Comparison of ENCODE assay signal across 11 cellular contexts in genomic region chr2:2524340-2524941, GRCh38.
"Had no signal": no experiment of that assay in that cellular context is flagged by ENCODE, and none has a peak within 500 bp of the region (broad histone marks: within the 10 kb centered on the region; RNA-seq: fewer than 3 reads in every experiment).

No MANE protein-coding gene starts in this region.

- H3K4me1 ChIP-seq: transverse colon had no signal

- ATAC-seq: gastroesophageal sphincter; stimulated activated memory B cell treated with anti-CD40 and anti-IgM and Interleukin-4, amounts not matched to agents 10 μg/mL and 1 μg/mL and 100 μg/mL, for 72 hours; T-helper 17 cell had no signal

- H3K4me3 ChIP-seq: gastroesophageal sphincter, lung, right atrium auricular region, transverse colon had no signal

- H3K27me3 ChIP-seq: gastroesophageal sphincter, neutrophil, right atrium auricular region, transverse colon had no signal

- H3K27ac ChIP-seq: neutrophil, right atrium auricular region, transverse colon had no signal

- H3K36me3 ChIP-seq: gastroesophageal sphincter, neutrophil, right atrium auricular region, transverse colon had no signal

- H3K9me3 ChIP-seq: gastroesophageal sphincter, neutrophil, right atrium auricular region, transverse colon had no signal

- DNase-seq: activated B cell treated with CpG ODN at 0.5 μM for 24 hours; activated CD4-positive, alpha-beta T cell treated with anti-CD3 and anti-CD28 coated beads, Interleukin-2, amount 10 ng/mL, durations not matched to agents 24 days and 14 days; activated naive CD4-positive, alpha-beta T cell treated with anti-CD3 and anti-CD28 coated beads for 36 hours; naive B cell; T-helper 17 cell; transverse colon had no signal
